Comparison of ENCODE assay signal across 1 cellular context in genomic region chr12:105032703-105033357, GRCh38.
TF ChIP-seq lines count a peak whose summit lies in the region.

No MANE protein-coding gene starts in this region.

TF ChIP-seq in IMR-90, 13 proteins besides CTCF, POLR2A, EP300 and RAD21 (continued from another document):
- TF ChIP-seq ELK1 (IDR thresholded peaks at IDR 0.05; ENCODE audit: borderline replicate concordance, low read depth, low read length) (no peak), MAZ (IDR thresholded peaks at IDR 0.05; ENCODE audit: borderline replicate concordance, low read depth, low read length) (no peak)
